Comparison of ENCODE assay signal across 14 cellular contexts in genomic region chr5:131218392-131218791, GRCh38. TPM values are rescaled to one million over a fixed set of nuclear protein-coding genes. Genes with fewer than 3 reads are reported as not detected.
DNase-seq lines count a peak whose midpoint lies in the region; ATAC-seq and TF ChIP-seq lines count a peak whose summit lies in the region.
"Had no signal": no experiment of that assay in that cellular context is flagged by ENCODE, and none has a peak within 500 bp of the region (broad histone marks: within the 10 kb centered on the region; RNA-seq: fewer than 3 reads in every experiment).

No MANE protein-coding gene starts in this region.

- H3K9me3 Mint-ChIP-seq in activated T-helper 17 cell treated with anti-CD3 and anti-CD28 coated beads, Interleukin-2, amount 50 U/mL, for 72 hours = no peaks in the 10 kb centered on the region
- H3K9me3 Mint-ChIP-seq in naive thymus-derived CD4-positive, alpha-beta T cell = no peaks in the 10 kb centered on the region
- H3K9me3 Mint-ChIP-seq in chondrocyte (ENCODE audit: low read depth) (no peaks in the 10 kb centered on the region), neural progenitor cell (no peaks in the 10 kb centered on the region)
- H3K9me3 Mint-ChIP-seq: activated naive CD8-positive, alpha-beta T cell treated with anti-CD3 and anti-CD28 coated beads, Interleukin-2, amount 10 ng/mL, durations not matched to agents 7 days and 5 days; dendritic cell treated with granulocyte-macrophage colony-stimulating factor and Interleukin-4, amounts not matched to agents 40 ng/mL and 50 ng/mL, for 4 days; nephron progenitor cell had no signal

- H4K20me1 ChIP-seq in neural progenitor cell (ENCODE audit: low read depth) = no peaks in the 10 kb centered on the region

- no peaks in the 10 kb centered on the region for H3K79me2 ChIP-seq in ACC112 (ENCODE audit: control insufficient read depth, insufficient read depth, low read length, unreplicated experiment)
- no peaks in the 10 kb centered on the region for H3K79me2 ChIP-seq in neural progenitor cell (ENCODE audit: low read depth)

- no peak overlapping the region for H3K4me3 Mint-ChIP-seq in activated T-helper 17 cell treated with anti-CD3 and anti-CD28 coated beads, Interleukin-2, amount 50 U/mL, for 72 hours
- no peak overlapping the region for H3K4me3 Mint-ChIP-seq in naive thymus-derived CD4-positive, alpha-beta T cell
- no peak overlapping the region for H3K4me3 Mint-ChIP-seq in chondrocyte (ENCODE audit: unreplicated experiment)
- H3K4me3 Mint-ChIP-seq in neural progenitor cell = no peak overlapping the region
- H3K4me3 Mint-ChIP-seq: activated naive CD8-positive, alpha-beta T cell treated with anti-CD3 and anti-CD28 coated beads, Interleukin-2, amount 10 ng/mL, durations not matched to agents 7 days and 5 days; dendritic cell treated with granulocyte-macrophage colony-stimulating factor and Interleukin-4, amounts not matched to agents 40 ng/mL and 50 ng/mL, for 4 days; nephron progenitor cell had no signal

- H3K9ac ChIP-seq in neural progenitor cell = no peak overlapping the region

- H3K4me2 ChIP-seq in neural progenitor cell = no peak overlapping the region

- H3K9me3 ChIP-seq in naive thymus-derived CD4-positive, alpha-beta T cell (ENCODE audit: control insufficient read depth in 2 of 3, low read length in 3 of 3) = no peaks in the 10 kb centered on the region
- H3K9me3 ChIP-seq in upper lobe of right lung (no peaks in the 10 kb centered on the region), neural progenitor cell (ENCODE audit: low read depth) (no peaks in the 10 kb centered on the region)

- CTCF ChIA-PET in naive thymus-derived CD4-positive, alpha-beta T cell (lab: Charles Lee) = no interaction called here

- peaks cover 4% of the 10 kb centered on the region for H3K4me1 Mint-ChIP-seq in activated T-helper 17 cell treated with anti-CD3 and anti-CD28 coated beads, Interleukin-2, amount 50 U/mL, for 72 hours
- peaks cover 15 to 44% (median 26%) of the 10 kb centered on the region in 7 donors for H3K4me1 Mint-ChIP-seq in naive thymus-derived CD4-positive, alpha-beta T cell
- H3K4me1 Mint-ChIP-seq in chondrocyte (ENCODE audit: low read depth) (peaks cover 25% of the 10 kb centered on the region), neural progenitor cell (peaks cover 9% of the 10 kb centered on the region)

- H2AFZ ChIP-seq in ACC112 (ENCODE audit: low read length, unreplicated experiment) = no peak overlapping the region
- H2AFZ ChIP-seq in neural progenitor cell (replicated peaks) = no peak overlapping the region

- no peak overlapping the region for H3K27ac Mint-ChIP-seq in activated T-helper 17 cell treated with anti-CD3 and anti-CD28 coated beads, Interleukin-2, amount 50 U/mL, for 72 hours
- no peak overlapping the region for H3K27ac Mint-ChIP-seq in naive thymus-derived CD4-positive, alpha-beta T cell
- H3K27ac Mint-ChIP-seq in chondrocyte (ENCODE audit: unreplicated experiment) (no peak overlapping the region), neural progenitor cell (no peak overlapping the region)
- H3K27ac Mint-ChIP-seq: activated naive CD8-positive, alpha-beta T cell treated with anti-CD3 and anti-CD28 coated beads, Interleukin-2, amount 10 ng/mL, durations not matched to agents 7 days and 5 days; dendritic cell treated with granulocyte-macrophage colony-stimulating factor and Interleukin-4, amounts not matched to agents 40 ng/mL and 50 ng/mL, for 4 days; nephron progenitor cell had no signal

- DNase-seq in naive thymus-derived CD4-positive, alpha-beta T cell = no peak
- no peak for DNase-seq in upper lobe of right lung
- DNase-seq in chondrocyte (ENCODE audit: low spot score) = no peak
- DNase-seq in neural progenitor cell (ENCODE audit: low spot score) = no peak
- DNase-seq: activated naive CD8-positive, alpha-beta T cell treated with anti-CD3 and anti-CD28 coated beads, Interleukin-2, amount 10 ng/mL, durations not matched to agents 7 days and 5 days; KBM-7; NCI-H2029 treated with DMSO at 0.1 percent for 48 hours; nephron progenitor cell; small intestine had no signal

- H3K36me3 Mint-ChIP-seq in activated T-helper 17 cell treated with anti-CD3 and anti-CD28 coated beads, Interleukin-2, amount 50 U/mL, for 72 hours (ENCODE audit: low read depth) = no peaks in the 10 kb centered on the region
- peaks cover 0 to 24% (median 0%) of the 10 kb centered on the region in 5 donors for H3K36me3 Mint-ChIP-seq in naive thymus-derived CD4-positive, alpha-beta T cell
- no peaks in the 10 kb centered on the region for H3K36me3 Mint-ChIP-seq in chondrocyte (ENCODE audit: low read depth)
- H3K36me3 Mint-ChIP-seq in neural progenitor cell = no peaks in the 10 kb centered on the region

- peaks cover 28% of the 10 kb centered on the region for H3K4me1 ChIP-seq in ACC112 (ENCODE audit: control insufficient read depth, insufficient read depth, low read length, unreplicated experiment)
- peaks cover 5 to 15% of the 10 kb centered on the region in 2 donors for H3K4me1 ChIP-seq in naive thymus-derived CD4-positive, alpha-beta T cell (ENCODE audit: control insufficient read depth in 2 of 2, insufficient read depth in 2 of 2, low read length in 2 of 2)
- no peaks in the 10 kb centered on the region for H3K4me1 ChIP-seq in upper lobe of right lung
- H3K4me1 ChIP-seq in neural progenitor cell = no peaks in the 10 kb centered on the region

- H3K4me3 ChIP-seq in ACC112 (ENCODE audit: low read depth, low read length) = no peak overlapping the region
- no peak overlapping the region for H3K4me3 ChIP-seq in naive thymus-derived CD4-positive, alpha-beta T cell (ENCODE audit: low read length)
- no peak overlapping the region for H3K4me3 ChIP-seq in upper lobe of right lung
- no peak overlapping the region for H3K4me3 ChIP-seq in neural progenitor cell

- intact Hi-C loops in naive thymus-derived CD4-positive, alpha-beta T cell (cut with micrococcal nuclease) = no loop called here
- intact Hi-C loops in upper lobe of right lung (cut with DNase I) = no loop called here

- H3F3A ChIP-seq in neural progenitor cell (ENCODE audit: low read depth) = no peaks in the 10 kb centered on the region

- ATAC-seq in GM18868 (IDR thresholded peaks at IDR 0.05; ENCODE audit: unreplicated experiment) = peak; percentile 82
- peak; percentile 83 for ATAC-seq in HG02885 (IDR thresholded peaks at IDR 0.05; ENCODE audit: poor library complexity, unreplicated experiment)
- ATAC-seq in activated T-helper 17 cell treated with anti-CD3 and anti-CD28 coated beads, Interleukin-2, amount 50 U/mL, for 72 hours (replicated peaks) = peak; percentile 65
- no peak for ATAC-seq in naive thymus-derived CD4-positive, alpha-beta T cell
- ATAC-seq in upper lobe of right lung = no peak

- no peaks in the 10 kb centered on the region for H3K27me3 Mint-ChIP-seq in activated T-helper 17 cell treated with anti-CD3 and anti-CD28 coated beads, Interleukin-2, amount 50 U/mL, for 72 hours
- H3K27me3 Mint-ChIP-seq in naive thymus-derived CD4-positive, alpha-beta T cell = no peaks in the 10 kb centered on the region
- H3K27me3 Mint-ChIP-seq in chondrocyte (ENCODE audit: low read depth) (no peaks in the 10 kb centered on the region), neural progenitor cell (ENCODE audit: insufficient read depth, low read depth) (no peaks in the 10 kb centered on the region)
- H3K27me3 Mint-ChIP-seq: activated naive CD8-positive, alpha-beta T cell treated with anti-CD3 and anti-CD28 coated beads, Interleukin-2, amount 10 ng/mL, durations not matched to agents 7 days and 5 days; dendritic cell treated with granulocyte-macrophage colony-stimulating factor and Interleukin-4, amounts not matched to agents 40 ng/mL and 50 ng/mL, for 4 days had no signal

- TF ChIP-seq CTCF in upper lobe of right lung (IDR thresholded peaks at IDR 0.05) (no peak), chondrocyte (IDR thresholded peaks at IDR 0.05) (no peak), neural progenitor cell (IDR thresholded peaks at IDR 0.05) (no peak)

- POLR2A ChIA-PET in naive thymus-derived CD4-positive, alpha-beta T cell (lab: Charles Lee) = interaction anchor here (0.6 to 1.0 kb wide), 2 partner anchors 27 to 79 kb away, joined by 3 to 6 read pairs; no protein-coding TSS in a partner anchor

- H3K27ac ChIP-seq in ACC112 (ENCODE audit: low read depth, low read length) (peak overlapping the region; percentile 83; the same call in 1 of the 2 replicates), upper lobe of right lung (no peak overlapping the region), neural progenitor cell (no peak overlapping the region)
- no peak overlapping the region for H3K27ac ChIP-seq in naive thymus-derived CD4-positive, alpha-beta T cell (ENCODE audit: low read depth, low read length)

- H3K27me3 ChIP-seq in ACC112 (ENCODE audit: insufficient read depth, low read length) (no peaks in the 10 kb centered on the region), upper lobe of right lung (no peaks in the 10 kb centered on the region), neural progenitor cell (no peaks in the 10 kb centered on the region)
- H3K27me3 ChIP-seq in naive thymus-derived CD4-positive, alpha-beta T cell (ENCODE audit: control insufficient read depth in 2 of 2, insufficient read depth in 2 of 2, low read length in 2 of 2) = no peaks in the 10 kb centered on the region

- H3K36me3 ChIP-seq in ACC112 (ENCODE audit: insufficient read depth, low read length) (no peaks in the 10 kb centered on the region), upper lobe of right lung (no peaks in the 10 kb centered on the region), neural progenitor cell (no peaks in the 10 kb centered on the region)
- no peaks in the 10 kb centered on the region for H3K36me3 ChIP-seq in naive thymus-derived CD4-positive, alpha-beta T cell (ENCODE audit: control insufficient read depth in 2 of 3, insufficient read depth in 3 of 3, low read length in 3 of 3)

RNA-seq across cellular contexts. Expression of gene CDC42SE2, which starts 45.5 kb away (rescaled TPM):
- total RNA-seq in activated T-helper 17 cell treated with anti-CD3 and anti-CD28 coated beads, Interleukin-2, amount 50 U/mL, for 72 hours = 100 to 1,000 TPM; 107 to 110 TPM
- total RNA-seq in naive thymus-derived CD4-positive, alpha-beta T cell = 100 to 1,000 TPM; 143 to 265 (median 215) TPM
- polyA plus RNA-seq in naive thymus-derived CD4-positive, alpha-beta T cell = 100 to 1,000 TPM; 348 to 482 TPM
- 37.0 TPM for total RNA-seq in upper lobe of right lung
- 21.1 to 23.7 TPM (median 22.0 TPM) in 3 replicates for total RNA-seq in chondrocyte
- total RNA-seq in neural progenitor cell (ENCODE audit: low replicate concordance) = 52.8 and 79.9 TPM in 2 replicates

RNA-seq across cellular contexts. Expression of gene LYRM7, which starts 47.6 kb away (rescaled TPM):
- 10 to 100 TPM; 14.2 to 19.9 TPM for total RNA-seq in activated T-helper 17 cell treated with anti-CD3 and anti-CD28 coated beads, Interleukin-2, amount 50 U/mL, for 72 hours
- total RNA-seq in naive thymus-derived CD4-positive, alpha-beta T cell = 10 to 100 TPM in 4 of 5 experiments, 1 to 10 TPM in 1; 8.2 to 18.8 (median 16.3) TPM
- 10 to 100 TPM in 1 of 2 donors, 1 to 10 TPM in 1; 3.6 to 11.8 TPM for polyA plus RNA-seq in naive thymus-derived CD4-positive, alpha-beta T cell
- total RNA-seq in upper lobe of right lung (6.0 TPM), chondrocyte (9.8 to 10.8 TPM (median 10.1 TPM) in 3 replicates), neural progenitor cell (ENCODE audit: low replicate concordance) (8.1 and 19.2 TPM in 2 replicates)

RNA-seq across cellular contexts. Expression of gene HINT1, which starts 53.3 kb away (rescaled TPM):
- 100 to 1,000 TPM; 316 to 358 TPM for total RNA-seq in activated T-helper 17 cell treated with anti-CD3 and anti-CD28 coated beads, Interleukin-2, amount 50 U/mL, for 72 hours
- 100 to 1,000 TPM; 172 to 319 (median 233) TPM for total RNA-seq in naive thymus-derived CD4-positive, alpha-beta T cell
- polyA plus RNA-seq in naive thymus-derived CD4-positive, alpha-beta T cell = 100 to 1,000 TPM; 336 to 376 TPM
- total RNA-seq in upper lobe of right lung = 147 TPM
- 196 to 223 TPM (median 197 TPM) in 3 replicates for total RNA-seq in chondrocyte
- total RNA-seq in neural progenitor cell (ENCODE audit: low replicate concordance) = 209 and 300 TPM in 2 replicates

Comparison
In these comparisons a context has a peak if more than half of its experiments do, and no peak if none do; other contexts are left out.
1. ATAC-seq: peak in GM18868 (single experiment), HG02885 (single experiment) and activated T-helper 17 cell treated with anti-CD3 and anti-CD28 coated beads, Interleukin-2, amount 50 U/mL, for 72 hours (single experiment); none in naive thymus-derived CD4-positive, alpha-beta T cell (single experiment) and upper lobe of right lung (single experiment).